Comparison of ENCODE assay signal across 24 cellular contexts in the genomic region with DNA sequence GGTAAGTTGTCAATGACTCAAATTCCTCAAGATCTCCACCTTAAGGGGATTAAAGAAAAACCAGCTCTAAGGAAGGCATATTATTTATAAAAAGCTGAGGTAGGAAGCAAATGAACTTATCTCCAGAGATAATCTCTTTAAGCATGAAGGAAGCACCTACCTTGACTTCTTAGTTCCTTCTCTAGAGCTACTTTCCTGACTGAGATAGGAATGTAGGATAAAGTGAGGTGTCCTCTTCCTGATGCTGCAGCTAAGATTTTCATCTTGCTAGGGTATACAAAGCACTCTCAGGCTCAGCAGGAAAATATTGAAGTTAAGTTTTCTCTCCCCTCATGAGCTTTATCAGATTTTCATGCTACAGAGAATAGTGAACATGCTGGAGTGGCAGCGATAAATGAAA.
DNase-seq lines count a peak whose midpoint lies in the region; ATAC-seq and TF ChIP-seq lines count a peak whose summit lies in the region.
"Had no signal": no experiment of that assay in that cellular context is flagged by ENCODE, and none has a peak within 500 bp of the region (broad histone marks: within the 10 kb centered on the region; RNA-seq: fewer than 3 reads in every experiment).

No MANE protein-coding gene starts in this region.

- no peak overlapping the region for H2BK15ac ChIP-seq in mesendoderm (replicated peaks; ENCODE audit: low read depth)

- H4K8ac ChIP-seq in mesendoderm (ENCODE audit: low read depth, low read length) (no peak overlapping the region), trophoblast cell (ENCODE audit: low read depth, low read length) (no peak overlapping the region)

- H3K56ac ChIP-seq in mesendoderm (ENCODE audit: low read length): no peak overlapping the region

- H3K14ac ChIP-seq in trophoblast cell (ENCODE audit: low read length): no peak overlapping the region

- DNase-seq in WTC11 (ENCODE audit: low spot score) (no peak), mesendoderm (peak; percentile 71), trophoblast cell (peak; percentile 9 to 65), RKO (ENCODE audit: low spot score) (no peak)
- DNase-seq: 8988T; ACHN; BE2C; C1 segment of cervical spinal cord; CD4-positive, alpha-beta memory T cell; CD4-positive, CD25-positive, alpha-beta regulatory T cell; CD8-positive, alpha-beta memory T cell; COR-L47; DMS 273 treated with DMSO at 0.1 percent for 48 hours; DMS153; DMS53; DMS79; DND-41; EL; GDM1 had no signal

- H3K4me3 ChIP-seq in mesendoderm (ENCODE audit: low read length) (no peak overlapping the region), trophoblast cell (ENCODE audit: low read depth, low read length) (no peak overlapping the region)
- H3K4me3 ChIP-seq: BLaER1, GM12878 had no signal

- no peak overlapping the region for H4K12ac ChIP-seq in trophoblast cell (ENCODE audit: low read depth, low read length)

- no peaks in the 10 kb centered on the region for H3K79me1 ChIP-seq in mesendoderm (ENCODE audit: low read length)
- no peaks in the 10 kb centered on the region for H3K79me1 ChIP-seq in trophoblast cell (ENCODE audit: low read length)

- H3K23ac ChIP-seq in mesendoderm (ENCODE audit: low read length) (no peak overlapping the region), trophoblast cell (ENCODE audit: low read length) (no peak overlapping the region)

- no peak overlapping the region for H3K4me2 ChIP-seq in mesendoderm (ENCODE audit: low read length)
- H3K4me2 ChIP-seq in trophoblast cell (ENCODE audit: low read length): no peak overlapping the region
- H3K4me2 ChIP-seq: BLaER1 had no signal

- H2BK120ac ChIP-seq in mesendoderm (ENCODE audit: low read depth, low read length) (no peak overlapping the region), trophoblast cell (ENCODE audit: insufficient read depth, low read length, poor library complexity) (no peak overlapping the region)

- no peaks in the 10 kb centered on the region for H3K36me3 ChIP-seq in mesendoderm (ENCODE audit: control insufficient read depth, insufficient read depth, low read length)
- H3K36me3 ChIP-seq in trophoblast cell (ENCODE audit: control insufficient read depth in 1 of 2, insufficient read depth in 2 of 2, low read length in 2 of 2): no peaks in the 10 kb centered on the region
- H3K36me3 ChIP-seq: BE2C, BLaER1 had no signal

- H3K79me2 ChIP-seq in mesendoderm (ENCODE audit: control insufficient read depth, insufficient read depth, low read length) (no peaks in the 10 kb centered on the region), trophoblast cell (ENCODE audit: control insufficient read depth, insufficient read depth, low read length, poor library complexity) (no peaks in the 10 kb centered on the region)

- ATAC-seq in WTC11: no peak
- no peak for ATAC-seq in GM19452 (IDR thresholded peaks at IDR 0.05; ENCODE audit: unreplicated experiment)
- no peak for ATAC-seq in HG02642 (IDR thresholded peaks at IDR 0.05; ENCODE audit: poor library complexity, unreplicated experiment)
- ATAC-seq: GM12878 had no signal

- POLR2A ChIA-PET in WTC11 (lab: Charles Lee): no interaction called here

- H3K4me1 ChIP-seq in mesendoderm (ENCODE audit: control insufficient read depth, low read depth, low read length) (peaks cover 2% of the 10 kb centered on the region), trophoblast cell (ENCODE audit: control insufficient read depth in 1 of 2, insufficient read depth in 2 of 2, low read length in 2 of 2) (no peaks in the 10 kb centered on the region)
- H3K4me1 ChIP-seq: BE2C, BLaER1 had no signal

- no peak overlapping the region for H2AFZ ChIP-seq in trophoblast cell (ENCODE audit: insufficient read depth, low read length, poor library complexity)

- H3K9me3 ChIP-seq in trophoblast cell (ENCODE audit: insufficient read depth, low read depth, low read length): no peaks in the 10 kb centered on the region
- H3K9me3 ChIP-seq: BE2C, BLaER1 had no signal

- 0 out of 2 replicates have a peak, but pooled peaks cover 2% of the 10 kb centered on the region for H3K36me3 Mint-ChIP-seq in WTC11
- H3K36me3 Mint-ChIP-seq: CD14-positive monocyte; CD4-positive, alpha-beta memory T cell; CD4-positive, CD25-positive, alpha-beta regulatory T cell; CD8-positive, alpha-beta memory T cell had no signal

- H3K4me1 Mint-ChIP-seq in WTC11: peaks cover 39% of the 10 kb centered on the region
- H3K4me1 Mint-ChIP-seq: CD4-positive, alpha-beta memory T cell; CD4-positive, CD25-positive, alpha-beta regulatory T cell; CD8-positive, alpha-beta memory T cell had no signal

- H3K27ac ChIP-seq in mesendoderm (ENCODE audit: low read depth, low read length) (no peak overlapping the region), trophoblast cell (ENCODE audit: low read depth, low read length) (no peak overlapping the region)
- H3K27ac ChIP-seq: BLaER1 had no signal

- no peak overlapping the region for H4K91ac ChIP-seq in trophoblast cell (ENCODE audit: low read depth, low read length)

- H3K9ac ChIP-seq in mesendoderm (ENCODE audit: low read length): no peak overlapping the region
- H3K9ac ChIP-seq in trophoblast cell (ENCODE audit: low read length): no peak overlapping the region
- H3K9ac ChIP-seq: BLaER1 had no signal

- H4K5ac ChIP-seq in mesendoderm (ENCODE audit: low read length): no peak overlapping the region

- peak overlapping the region; percentile 88 for H3K27ac Mint-ChIP-seq in WTC11
- H3K27ac Mint-ChIP-seq: CD14-positive monocyte; CD4-positive, alpha-beta memory T cell; CD4-positive, CD25-positive, alpha-beta regulatory T cell; CD8-positive, alpha-beta memory T cell had no signal

- WGBS in mesendoderm (ENCODE audit: extremely low coverage, insufficient coverage, low lambda C conversion rate): no CpG with 5 or more reads among the region's 1 CpG
- no CpG with 5 or more reads among the region's 1 CpG for WGBS in trophoblast cell (ENCODE audit: extremely low coverage, insufficient coverage, insufficient read length)

- no peak overlapping the region for H3K4ac ChIP-seq in mesendoderm (ENCODE audit: low read depth, low read length)
- H3K4ac ChIP-seq in trophoblast cell (ENCODE audit: low read depth, low read length): no peak overlapping the region

- H3K9me3 Mint-ChIP-seq in WTC11: no peaks in the 10 kb centered on the region

- no peak overlapping the region; the same call in 1 of the 2 replicates for H3K4me3 Mint-ChIP-seq in WTC11
- H3K4me3 Mint-ChIP-seq: CD14-positive monocyte; CD4-positive, alpha-beta memory T cell; CD4-positive, CD25-positive, alpha-beta regulatory T cell; CD8-positive, alpha-beta memory T cell had no signal

- H3K27me3 ChIP-seq in mesendoderm (ENCODE audit: insufficient read depth, low read length, poor library complexity): no peaks in the 10 kb centered on the region
- no peaks in the 10 kb centered on the region for H3K27me3 ChIP-seq in trophoblast cell (ENCODE audit: insufficient read depth, low read length)
- H3K27me3 ChIP-seq: BLaER1 had no signal

- no peak overlapping the region for H2BK12ac ChIP-seq in trophoblast cell (ENCODE audit: low read length)

- CTCF ChIA-PET in WTC11 (lab: Charles Lee): interaction anchor here (1.7 kb wide), 1 partner anchor 96 kb away, joined by 3 read pairs; no protein-coding TSS in a partner anchor

- H3K27me3 Mint-ChIP-seq in WTC11 (ENCODE audit: low read depth): no peaks in the 10 kb centered on the region
- H3K27me3 Mint-ChIP-seq: CD4-positive, CD25-positive, alpha-beta regulatory T cell; CD8-positive, alpha-beta memory T cell had no signal

- H2BK5ac ChIP-seq in mesendoderm (ENCODE audit: low read length) (no peak overlapping the region), trophoblast cell (ENCODE audit: low read depth, low read length, poor library complexity) (no peak overlapping the region)

- H2AK5ac ChIP-seq in mesendoderm (ENCODE audit: low read length) (no peak overlapping the region), trophoblast cell (ENCODE audit: low read length) (no peak overlapping the region)

- no peak for TF ChIP-seq CTCF in WTC11 (IDR thresholded peaks at IDR 0.05)

- no peak overlapping the region for H3K18ac ChIP-seq in mesendoderm (ENCODE audit: low read length)
- no peak overlapping the region for H3K18ac ChIP-seq in trophoblast cell (ENCODE audit: low read length)

TF ChIP-seq in WTC11, 78 proteins besides CTCF, POLR2A, EP300 and RAD21:
- TF ChIP-seq NFATC4 (CRISPR knock-in tag; IDR thresholded peaks at IDR 0.05): no peak

Comparison
In these comparisons a context has a peak if more than half of its experiments do, and no peak if none do; other contexts are left out.
1. DNase-seq: peak in mesendoderm (single experiment) and trophoblast cell (2 of 2); none in WTC11 (single experiment) and RKO (single experiment).